Comparison of ENCODE assay signal across 8 cellular contexts in genomic region chr14:92973265-92973797, GRCh38. TPM values are rescaled to one million over a fixed set of nuclear protein-coding genes. Genes with fewer than 3 reads are reported as not detected.
A peak's percentile ranks its signal among the peaks of the same experiment; 100 is the strongest.
DNase-seq lines count a peak whose midpoint lies in the region; ATAC-seq and TF ChIP-seq lines count a peak whose summit lies in the region.

No MANE protein-coding gene starts in this region.

- H2AFZ ChIP-seq in trophoblast cell (ENCODE audit: insufficient read depth, low read length, poor library complexity) = no peak overlapping the region

- no peak overlapping the region for H4K91ac ChIP-seq in trophoblast cell (ENCODE audit: low read depth, low read length)

- no peaks in the 10 kb centered on the region for H3K4me1 ChIP-seq in trophoblast cell (ENCODE audit: control insufficient read depth in 1 of 2, insufficient read depth in 2 of 2, low read length in 2 of 2)

- no CpG with 5 or more reads among the region's 12 CpGs for WGBS in trophoblast cell (ENCODE audit: extremely low coverage, insufficient coverage, insufficient read length)

- H3K79me1 ChIP-seq in trophoblast cell (ENCODE audit: low read length) = no peaks in the 10 kb centered on the region

- no peak overlapping the region for H2BK12ac ChIP-seq in trophoblast cell (ENCODE audit: low read length)

- H3K36me3 ChIP-seq in trophoblast cell (ENCODE audit: control insufficient read depth in 1 of 2, insufficient read depth in 2 of 2, low read length in 2 of 2) = no peaks in the 10 kb centered on the region

- no peaks in the 10 kb centered on the region for H3K79me2 ChIP-seq in trophoblast cell (ENCODE audit: control insufficient read depth, insufficient read depth, low read length, poor library complexity)

- H3K27ac Mint-ChIP-seq in IgD-negative memory B cell (peak overlapping the region in 2 of 3 donors; percentile 38 to 91), glutamatergic neuron (ENCODE audit: unreplicated experiment) (peak overlapping the region; percentile 15)
- no peak overlapping the region for H3K27ac Mint-ChIP-seq in activated CD8-positive, alpha-beta T cell treated with anti-CD3 and anti-CD28 coated beads, Interleukin-2, amount 10 ng/mL, durations not matched to agents 7 days and 5 days

- CTCF ChIA-PET in activated CD8-positive, alpha-beta T cell treated with anti-CD3 and anti-CD28 coated beads, Interleukin-2, amount 10 ng/mL, durations not matched to agents 7 days and 5 days (lab: Charles Lee) = no interaction called here

- H2BK120ac ChIP-seq in trophoblast cell (ENCODE audit: insufficient read depth, low read length, poor library complexity) = no peak overlapping the region

- H3K4me3 ChIP-seq in trophoblast cell (ENCODE audit: low read depth, low read length) = no peak overlapping the region

- H3K27me3 Mint-ChIP-seq in IgD-negative memory B cell (no peaks in the 10 kb centered on the region), glutamatergic neuron (ENCODE audit: unreplicated experiment) (peaks cover 13% of the 10 kb centered on the region)
- no peaks in the 10 kb centered on the region for H3K27me3 Mint-ChIP-seq in activated CD8-positive, alpha-beta T cell treated with anti-CD3 and anti-CD28 coated beads, Interleukin-2, amount 10 ng/mL, durations not matched to agents 7 days and 5 days (ENCODE audit: low read depth)

- H3K36me3 Mint-ChIP-seq in IgD-negative memory B cell (peaks cover 12% of the 10 kb centered on the region), glutamatergic neuron (ENCODE audit: unreplicated experiment) (peaks cover 15% of the 10 kb centered on the region)
- peaks cover 56% of the 10 kb centered on the region for H3K36me3 Mint-ChIP-seq in activated CD8-positive, alpha-beta T cell treated with anti-CD3 and anti-CD28 coated beads, Interleukin-2, amount 10 ng/mL, durations not matched to agents 7 days and 5 days (ENCODE audit: low read depth)

- H3K9me3 Mint-ChIP-seq in IgD-negative memory B cell (peaks cover 10 to 15% (median 12%) of the 10 kb centered on the region in 3 donors), glutamatergic neuron (ENCODE audit: unreplicated experiment) (peaks cover 24% of the 10 kb centered on the region)
- peaks cover 15% of the 10 kb centered on the region for H3K9me3 Mint-ChIP-seq in activated CD8-positive, alpha-beta T cell treated with anti-CD3 and anti-CD28 coated beads, Interleukin-2, amount 10 ng/mL, durations not matched to agents 7 days and 5 days (ENCODE audit: insufficient read depth)

- H3K23ac ChIP-seq in trophoblast cell (ENCODE audit: low read length) = no peak overlapping the region

- TF ChIP-seq CTCF in glutamatergic neuron (IDR thresholded peaks at IDR 0.05; ENCODE audit: partially characterized antibody, unreplicated experiment) = peak; percentile 83

- DNase-seq in DMS53 (lab: John Stamatoyannopoulos, UW) (peak; percentile 17), DMS53 treated with DMSO at 0.1 percent for 48 hours (lab: John Stamatoyannopoulos, UW; ENCODE audit: unreplicated experiment) (no peak), glutamatergic neuron (peak; percentile 92), trophoblast cell (peak; percentile 14 to 53)
- DNase-seq in activated CD8-positive, alpha-beta T cell treated with anti-CD3 and anti-CD28 coated beads, Interleukin-2, amount 10 ng/mL, durations not matched to agents 7 days and 5 days = peak; percentile 52
- no peak for DNase-seq in central memory CD4-positive, alpha-beta T cell

- no peak overlapping the region for H3K4me2 ChIP-seq in trophoblast cell (ENCODE audit: low read length)

- no peak overlapping the region for H3K14ac ChIP-seq in trophoblast cell (ENCODE audit: low read length)

- POLR2A ChIA-PET in activated CD8-positive, alpha-beta T cell treated with anti-CD3 and anti-CD28 coated beads, Interleukin-2, amount 10 ng/mL, durations not matched to agents 7 days and 5 days (lab: Charles Lee) = no interaction called here

- H4K8ac ChIP-seq in trophoblast cell (ENCODE audit: low read depth, low read length) = no peak overlapping the region

- H3K4me3 Mint-ChIP-seq in IgD-negative memory B cell (no peak overlapping the region), glutamatergic neuron (ENCODE audit: unreplicated experiment) (no peak overlapping the region)
- no peak overlapping the region for H3K4me3 Mint-ChIP-seq in activated CD8-positive, alpha-beta T cell treated with anti-CD3 and anti-CD28 coated beads, Interleukin-2, amount 10 ng/mL, durations not matched to agents 7 days and 5 days

- no peak overlapping the region for H3K27ac ChIP-seq in trophoblast cell (ENCODE audit: low read depth, low read length)

- H3K4me1 Mint-ChIP-seq in IgD-negative memory B cell = peaks cover 0 to 5% (median 3%) of the 10 kb centered on the region in 3 donors
- no peaks in the 10 kb centered on the region for H3K4me1 Mint-ChIP-seq in activated CD8-positive, alpha-beta T cell treated with anti-CD3 and anti-CD28 coated beads, Interleukin-2, amount 10 ng/mL, durations not matched to agents 7 days and 5 days (ENCODE audit: low read depth)
- peaks cover 22% of the 10 kb centered on the region for H3K4me1 Mint-ChIP-seq in glutamatergic neuron (ENCODE audit: low read depth, unreplicated experiment)

- no peak overlapping the region for H2BK5ac ChIP-seq in trophoblast cell (ENCODE audit: low read depth, low read length, poor library complexity)

- no peak overlapping the region for H3K9ac ChIP-seq in trophoblast cell (ENCODE audit: low read length)

- no peak for ATAC-seq in activated CD8-positive, alpha-beta T cell treated with anti-CD3 and anti-CD28 coated beads, Interleukin-2, amount 10 ng/mL, durations not matched to agents 7 days and 5 days
- ATAC-seq in GM21381 (IDR thresholded peaks at IDR 0.05; ENCODE audit: unreplicated experiment) = no peak

- H3K27me3 ChIP-seq in trophoblast cell (ENCODE audit: insufficient read depth, low read length) = no peaks in the 10 kb centered on the region

- no peak overlapping the region for H4K12ac ChIP-seq in trophoblast cell (ENCODE audit: low read depth, low read length)

- H2AK5ac ChIP-seq in trophoblast cell (ENCODE audit: low read length) = no peak overlapping the region

- H3K4ac ChIP-seq in trophoblast cell (ENCODE audit: low read depth, low read length) = no peak overlapping the region

- peaks cover 4% of the 10 kb centered on the region for H3K9me3 ChIP-seq in trophoblast cell (ENCODE audit: insufficient read depth, low read depth, low read length)

- H3K18ac ChIP-seq in trophoblast cell (ENCODE audit: low read length) = no peak overlapping the region

RNA-seq across cellular contexts. Expression of gene CHGA, which starts 50.4 kb away (rescaled TPM):
- polyA plus RNA-seq in IgD-negative memory B cell = 0.44 TPM
- not detected for total RNA-seq in activated CD8-positive, alpha-beta T cell treated with anti-CD3 and anti-CD28 coated beads, Interleukin-2, amount 10 ng/mL, durations not matched to agents 7 days and 5 days
- total RNA-seq in glutamatergic neuron (ENCODE audit: unreplicated experiment) = 663 TPM
- 0.19 TPM in 2 replicates for polyA plus RNA-seq in trophoblast cell (2013)

Comparison
In these comparisons a context has a peak if more than half of its experiments do, and no peak if none do; other contexts are left out.
1. DNase-seq: peak in DMS53 (single experiment), activated CD8-positive, alpha-beta T cell treated with anti-CD3 and anti-CD28 coated beads, Interleukin-2, amount 10 ng/mL, durations not matched to agents 7 days and 5 days (single experiment), glutamatergic neuron (single experiment) and trophoblast cell (2 of 2); none in DMS53 treated with DMSO at 0.1 percent for 48 hours (single experiment) and central memory CD4-positive, alpha-beta T cell (single experiment).
2. RNA of gene CHGA, which starts 50.4 kb away (total RNA-seq): 663 TPM in glutamatergic neuron (single experiment); not detected in activated CD8-positive, alpha-beta T cell treated with anti-CD3 and anti-CD28 coated beads, Interleukin-2, amount 10 ng/mL, durations not matched to agents 7 days and 5 days; every median in the first group is over 100 times any median in the second.